In the genomic region with DNA sequence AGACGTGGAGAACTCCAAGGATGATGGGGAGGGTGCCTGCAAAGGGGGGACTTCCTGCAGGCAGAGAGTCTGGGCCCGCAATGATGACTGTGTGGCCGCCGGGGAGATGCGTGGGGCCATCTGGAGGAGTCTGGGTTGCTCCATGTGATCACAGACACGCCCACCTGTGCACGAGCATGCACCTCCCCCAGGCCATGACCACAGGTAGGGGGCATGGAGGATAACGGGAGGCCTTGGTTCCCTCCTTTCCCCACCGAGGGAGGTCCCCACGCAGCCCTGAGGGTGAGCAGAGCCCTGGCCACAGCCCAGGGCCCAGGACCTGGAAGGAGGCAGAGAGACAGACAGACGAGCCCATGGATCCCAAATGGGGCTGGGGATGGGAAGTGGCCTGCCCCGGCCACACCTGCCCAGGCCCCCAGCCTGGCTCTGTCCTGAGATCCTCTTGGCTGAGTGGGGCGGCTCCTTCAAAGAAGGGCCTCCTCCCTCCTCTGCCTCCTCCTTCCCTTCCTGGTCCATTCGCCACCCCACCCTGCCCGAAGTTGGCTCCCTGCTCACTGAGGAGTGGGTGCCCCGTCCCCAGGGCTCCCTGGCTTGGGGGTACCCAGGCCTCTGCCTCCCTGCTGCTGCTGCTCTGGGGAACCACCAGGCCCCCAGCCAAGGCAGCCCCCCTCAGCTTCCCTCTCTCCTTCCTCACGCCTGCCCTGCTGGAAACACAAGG, we compare ENCODE assay signal across 1 cellular context.
TF ChIP-seq lines count a peak whose summit lies in the region.

No MANE protein-coding gene starts in this region.

TF ChIP-seq in IMR-90, 13 proteins besides CTCF, POLR2A, EP300 and RAD21:
- no peak for TF ChIP-seq CHD1 (IDR thresholded peaks at IDR 0.05; ENCODE audit: low read depth, low read length)
- no peak for TF ChIP-seq MXI1 (IDR thresholded peaks at IDR 0.05; ENCODE audit: borderline replicate concordance, low read depth, low read length)
- TF ChIP-seq FOS (IDR thresholded peaks at IDR 0.05; ENCODE audit: low read depth, low read length), result no peak
- no peak for TF ChIP-seq NFE2L2 (IDR thresholded peaks at IDR 0.05; ENCODE audit: low read depth, low read length)
- no peak for TF ChIP-seq MAZ (IDR thresholded peaks at IDR 0.05; ENCODE audit: borderline replicate concordance, low read depth, low read length)
- no peak for TF ChIP-seq BHLHE40 (IDR thresholded peaks at IDR 0.05; ENCODE audit: low read depth, low read length)
- no peak for TF ChIP-seq RCOR1 (IDR thresholded peaks at IDR 0.05; ENCODE audit: insufficient replicate concordance, low read length)
- TF ChIP-seq SMC3 (IDR thresholded peaks at IDR 0.05; ENCODE audit: low read depth, low read length), result no peak
- TF ChIP-seq MAFK (IDR thresholded peaks at IDR 0.05; ENCODE audit: low read depth, low read length), result no peak
- TF ChIP-seq, protein P1, sequence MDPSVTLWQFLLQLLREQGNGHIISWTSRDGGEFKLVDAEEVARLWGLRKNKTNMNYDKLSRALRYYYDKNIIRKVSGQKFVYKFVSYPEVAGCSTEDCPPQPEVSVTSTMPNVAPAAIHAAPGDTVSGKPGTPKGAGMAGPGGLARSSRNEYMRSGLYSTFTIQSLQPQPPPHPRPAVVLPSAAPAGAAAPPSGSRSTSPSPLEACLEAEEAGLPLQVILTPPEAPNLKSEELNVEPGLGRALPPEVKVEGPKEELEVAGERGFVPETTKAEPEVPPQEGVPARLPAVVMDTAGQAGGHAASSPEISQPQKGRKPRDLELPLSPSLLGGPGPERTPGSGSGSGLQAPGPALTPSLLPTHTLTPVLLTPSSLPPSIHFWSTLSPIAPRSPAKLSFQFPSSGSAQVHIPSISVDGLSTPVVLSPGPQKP (IDR thresholded peaks at IDR 0.05; ENCODE audit: borderline replicate concordance, low read depth, low read length), result no peak
- TF ChIP-seq, protein P2, sequence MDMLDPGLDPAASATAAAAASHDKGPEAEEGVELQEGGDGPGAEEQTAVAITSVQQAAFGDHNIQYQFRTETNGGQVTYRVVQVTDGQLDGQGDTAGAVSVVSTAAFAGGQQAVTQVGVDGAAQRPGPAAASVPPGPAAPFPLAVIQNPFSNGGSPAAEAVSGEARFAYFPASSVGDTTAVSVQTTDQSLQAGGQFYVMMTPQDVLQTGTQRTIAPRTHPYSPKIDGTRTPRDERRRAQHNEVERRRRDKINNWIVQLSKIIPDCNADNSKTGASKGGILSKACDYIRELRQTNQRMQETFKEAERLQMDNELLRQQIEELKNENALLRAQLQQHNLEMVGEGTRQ (IDR thresholded peaks at IDR 0.05; ENCODE audit: low read depth, low read length), result no peak
- TF ChIP-seq CEBPB (IDR thresholded peaks at IDR 0.05; ENCODE audit: low read depth, low read length), result no peak
- TF ChIP-seq RFX5 (IDR thresholded peaks at IDR 0.05; ENCODE audit: low read depth, low read length), result no peak
TF ChIP-seq in IMR-90: peak in this region for 0.
